8 cellular contexts compared by ENCODE assay signal in genomic region chr2:201860541-201861154, GRCh38. TPM values are rescaled to one million over a fixed set of nuclear protein-coding genes. Genes with fewer than 3 reads are reported as not detected.
DNase-seq lines count a peak whose midpoint lies in the region; FAIRE-seq and TF ChIP-seq lines count a peak whose summit lies in the region.
"Had no signal": no experiment of that assay in that cellular context is flagged by ENCODE, and none has a peak within 500 bp of the region (broad histone marks: within the 10 kb centered on the region; RNA-seq: fewer than 3 reads in every experiment).

No MANE protein-coding gene starts in this region.

- dilution Hi-C loops in mammary epithelial cell (cut with HindIII; ENCODE audit: low sequenced_read_pairs): no loop called here

- peak overlapping the region; percentile 21 for H3K4me2 ChIP-seq in mammary epithelial cell (ENCODE audit: insufficient read depth, low read depth, low read length)

- no peaks in the 10 kb centered on the region for H3K36me3 ChIP-seq in mammary epithelial cell (ENCODE audit: insufficient read depth, low read length)

- peaks cover 17% of the 10 kb centered on the region for H3K79me2 ChIP-seq in mammary epithelial cell (ENCODE audit: insufficient read depth, low read length)

- H3K9ac ChIP-seq in mammary epithelial cell (ENCODE audit: insufficient read depth, low read length): no peak overlapping the region

- intact Hi-C loops in mammary epithelial cell (cut with micrococcal nuclease): loop anchor here (1.0 kb wide), 6 partner anchors 64 to 318 kb away; no protein-coding TSS in a partner anchor

- CTCF ChIA-PET in mammary epithelial cell (lab: Charles Lee; ENCODE audit: low non-redundant PET): interaction anchor here (0.6 kb wide), 2 partner anchors 53 to 95 kb away, joined by 3 to 6 read pairs; no protein-coding TSS in a partner anchor

- H2AFZ ChIP-seq in mammary epithelial cell (ENCODE audit: low read depth, low read length): peak overlapping the region; percentile 70

- H3K27me3 ChIP-seq in mammary epithelial cell (ENCODE audit: insufficient read depth, low read length): no peaks in the 10 kb centered on the region

- 13% methylated on average over 8 of the region's 8 CpGs for WGBS in mammary epithelial cell (ENCODE audit: low coverage, missing lambda C conversion rate)

- TF ChIP-seq CTCF in mammary epithelial cell (conservative IDR thresholded peaks at IDR 0.05 in 1 of 2, IDR thresholded peaks at IDR 0.05 in 1 of 2; ENCODE audit: extremely low read depth in 1 of 2, insufficient read depth in 1 of 2, low read depth in 1 of 2, low read length in 2 of 2): peak; percentile 86 to 92

- H4K20me1 ChIP-seq in mammary epithelial cell (ENCODE audit: insufficient read depth, low read length): no peaks in the 10 kb centered on the region

- peaks cover 19% of the 10 kb centered on the region for H3K4me1 ChIP-seq in mammary epithelial cell (ENCODE audit: insufficient read depth, low read length)

- peak; percentile 98 for FAIRE-seq in H54 (lab: Jason Lieb, UNC)
- FAIRE-seq: endometrium had no signal

- no TSS peak for BruUV-seq in mammary epithelial cell (replicated peaks; lab: Mats Ljungman, UMichigan)

- no peak for TF ChIP-seq POLR2A in H54 (IDR thresholded peaks at IDR 0.05; ENCODE audit: low read depth, low read length)

- H3K9me3 ChIP-seq in mammary epithelial cell (replicated peaks; ENCODE audit: insufficient read depth, low read length): no peaks in the 10 kb centered on the region

- no peak overlapping the region for H3K4me3 ChIP-seq in mammary epithelial cell (replicated peaks in 1 of 3; ENCODE audit: insufficient read depth in 1 of 3, low read depth in 2 of 3, low read length in 3 of 3)

- no peak overlapping the region for H3K27ac ChIP-seq in mammary epithelial cell (ENCODE audit: insufficient read depth, low read depth, low read length)

- in situ Hi-C loops in mammary epithelial cell (cut with MboI; ENCODE audit: low sequenced_read_pairs in 2 of 2): loop anchor here in 1 of 2 donors (25.0 kb wide), 1 partner anchor 302 kb away; no protein-coding TSS in a partner anchor

- DNase-seq in GM04503 (ENCODE audit: low read depth) (peak; percentile 51), H54 (ENCODE audit: insufficient read length, low spot score) (peak; percentile 35), NCI-H1105 (lab: John Stamatoyannopoulos, UW) (peak; percentile 11), SW480 (ENCODE audit: low spot score) (peak; percentile 74), mammary epithelial cell (peak; percentile 65), islet precursor cell (peak; percentile 86)
- peak; percentile 18 to 32 for DNase-seq in stimulated activated CD4-positive, alpha-beta T cell treated with anti-CD3 and anti-CD28 coated beads, Interleukin-2, amount 100 ng/mL, for 48 hours

RNA-seq across cellular contexts. Expression of gene CDK15, which starts 54.3 kb away (rescaled TPM):
- total RNA-seq in mammary epithelial cell: 1 to 10 TPM; 3.5 to 5.7 TPM
- polyA plus RNA-seq in mammary epithelial cell: 3.1 TPM
- 10.0 TPM for polyA minus RNA-seq in mammary epithelial cell

Comparison
In these comparisons a context has a peak if more than half of its experiments do, and no peak if none do; other contexts are left out.
1. DNase-seq: peak in every context shown above with its lines; median percentile 86 in islet precursor cell; 74 in SW480; 65 in mammary epithelial cell; 51 in GM04503; 35 in H54; 25 in stimulated activated CD4-positive, alpha-beta T cell treated with anti-CD3 and anti-CD28 coated beads, Interleukin-2, amount 100 ng/mL, for 48 hours; 11 in NCI-H1105.